12 cellular contexts compared by ENCODE assay signal in the genomic region with DNA sequence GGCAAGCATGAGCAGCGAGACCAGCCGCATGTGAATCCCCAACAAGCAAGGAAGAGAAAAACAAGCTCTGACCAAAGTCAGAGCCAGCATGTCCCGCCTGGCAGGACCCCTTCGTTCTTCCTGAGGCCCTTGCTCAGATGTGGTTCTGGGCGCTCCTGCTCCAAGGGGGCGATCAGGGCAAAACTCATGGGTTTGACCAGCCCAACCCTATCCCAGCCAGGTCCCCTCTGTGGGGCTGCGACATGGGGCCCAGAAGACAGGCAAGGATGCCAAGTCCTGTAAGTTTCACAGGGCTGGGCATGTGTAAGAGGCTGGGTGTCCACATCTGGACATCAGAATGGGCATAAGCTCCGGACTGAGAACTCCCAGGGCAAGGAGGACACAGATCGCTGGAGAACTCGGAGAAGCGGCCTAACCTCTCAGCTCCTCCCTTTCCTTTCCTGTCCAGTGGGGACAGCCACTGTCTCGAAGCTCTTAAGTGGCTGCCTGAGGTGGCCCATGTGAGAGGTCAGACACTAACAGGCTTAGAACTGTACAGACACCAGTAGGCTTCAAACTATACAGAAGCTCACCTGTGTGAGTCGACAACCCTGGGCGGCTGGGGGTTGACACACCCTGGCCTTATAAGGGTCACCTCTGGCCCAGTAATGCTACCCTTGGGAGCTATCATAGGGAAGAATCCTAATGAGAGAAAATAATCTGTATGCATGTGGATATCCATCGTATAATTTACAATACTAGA. TPM values are rescaled to one million over a fixed set of nuclear protein-coding genes. Genes with fewer than 3 reads are reported as not detected.
DNase-seq lines count a peak whose midpoint lies in the region; ATAC-seq and TF ChIP-seq lines count a peak whose summit lies in the region.
"Had no signal": no experiment of that assay in that cellular context is flagged by ENCODE, and none has a peak within 500 bp of the region (broad histone marks: within the 10 kb centered on the region; RNA-seq: fewer than 3 reads in every experiment).

No MANE protein-coding gene starts in this region.

- DNase-seq in RWPE1 (ENCODE audit: low spot score) (no peak), omental fat pad (ENCODE audit: low spot score) (peak; percentile 16), type B pancreatic cell (ENCODE audit: extremely low spot score, unreplicated experiment) (peak; percentile 58), inferior parietal cortex (ENCODE audit: extremely low spot score) (no peak), hepatocyte (ENCODE audit: low spot score) (no peak)
- no peak for DNase-seq in effector memory CD8-positive, alpha-beta T cell
- DNase-seq: activated CD4-positive, CD25-positive, alpha-beta regulatory T cell treated with anti-CD3 and anti-CD28 coated beads, Interleukin-2, amount 50 U/mL, for 72 hours; activated naive CD8-positive, alpha-beta T cell treated with anti-CD3 and anti-CD28 coated beads for 36 hours; DMS79 had no signal

- no peak overlapping the region for H3K4me3 Mint-ChIP-seq in effector memory CD8-positive, alpha-beta T cell
- H3K4me3 Mint-ChIP-seq in type B pancreatic cell = no peak overlapping the region
- H3K4me3 Mint-ChIP-seq: activated naive CD8-positive, alpha-beta T cell treated with anti-CD3 and anti-CD28 coated beads for 36 hours; stimulated activated memory B cell treated with anti-CD40 and anti-IgM and Interleukin-4, amounts not matched to agents 10 μg/mL and 1 μg/mL and 100 μg/mL, for 72 hours; T-helper 2 cell treated with Interferon-gamma antibody and Interleukin-4, amounts not matched to agents 5 μg/mL and 100 μg/mL, for 36 hours had no signal

- peak overlapping the region; percentile 28 to 46 for H3K27ac Mint-ChIP-seq in effector memory CD8-positive, alpha-beta T cell
- no peak overlapping the region for H3K27ac Mint-ChIP-seq in type B pancreatic cell
- H3K27ac Mint-ChIP-seq: activated naive CD8-positive, alpha-beta T cell treated with anti-CD3 and anti-CD28 coated beads for 36 hours; stimulated activated memory B cell treated with anti-CD40 and anti-IgM and Interleukin-4, amounts not matched to agents 10 μg/mL and 1 μg/mL and 100 μg/mL, for 72 hours; T-helper 2 cell treated with Interferon-gamma antibody and Interleukin-4, amounts not matched to agents 5 μg/mL and 100 μg/mL, for 36 hours had no signal

- no peaks in the 10 kb centered on the region for H3K9me3 Mint-ChIP-seq in effector memory CD8-positive, alpha-beta T cell
- no peaks in the 10 kb centered on the region for H3K9me3 Mint-ChIP-seq in type B pancreatic cell
- H3K9me3 Mint-ChIP-seq: stimulated activated memory B cell treated with anti-CD40 and anti-IgM and Interleukin-4, amounts not matched to agents 10 μg/mL and 1 μg/mL and 100 μg/mL, for 72 hours had no signal

- no peak overlapping the region for H3K4me2 ChIP-seq in hepatocyte

- H3K36me3 ChIP-seq in hepatocyte (replicated peaks; ENCODE audit: insufficient read depth, low read depth) = no peaks in the 10 kb centered on the region

- no peaks in the 10 kb centered on the region for H3K36me3 Mint-ChIP-seq in effector memory CD8-positive, alpha-beta T cell (ENCODE audit: insufficient read depth)
- H3K36me3 Mint-ChIP-seq in type B pancreatic cell = peaks cover 20% of the 10 kb centered on the region

- CTCF ChIA-PET in RWPE1 (lab: Yijun Ruan, JAX) = no interaction called here

- no peaks in the 10 kb centered on the region for H3K9me2 ChIP-seq in hepatocyte (replicated peaks; ENCODE audit: insufficient read depth)

- no peak overlapping the region for H2AFZ ChIP-seq in hepatocyte

- H3K79me2 ChIP-seq in hepatocyte = no peaks in the 10 kb centered on the region

- POLR2A ChIA-PET in RWPE1 (lab: Yijun Ruan, JAX; ENCODE audit: low non-redundant PET) = no interaction called here

- no peak overlapping the region for H3K4me3 ChIP-seq in hepatocyte

- peaks cover 3 to 5% of the 10 kb centered on the region in 2 donors for H3K4me1 Mint-ChIP-seq in effector memory CD8-positive, alpha-beta T cell (ENCODE audit: low read depth in 2 of 2)
- H3K4me1 Mint-ChIP-seq in type B pancreatic cell (ENCODE audit: unreplicated experiment) = peaks cover 12% of the 10 kb centered on the region

- H3K4me1 ChIP-seq in hepatocyte (ENCODE audit: insufficient read depth) = no peaks in the 10 kb centered on the region

- WGBS in hepatocyte (ENCODE audit: low lambda C conversion rate, missing lambda C conversion rate) = 94% methylated on average over 15 of the region's 15 CpGs

- no peak for ATAC-seq in effector memory CD8-positive, alpha-beta T cell (replicated peaks)
- ATAC-seq in omental fat pad (ENCODE audit: low FRiP score) (no peak), GM18858 (IDR thresholded peaks at IDR 0.05; ENCODE audit: unreplicated experiment) (no peak)
- ATAC-seq: stimulated activated memory B cell treated with anti-CD40 and anti-IgM and Interleukin-4, amounts not matched to agents 10 μg/mL and 1 μg/mL and 100 μg/mL, for 72 hours had no signal

- TF ChIP-seq CTCF in RWPE1 (conservative IDR thresholded peaks at IDR 0.05; ENCODE audit: low read depth) (no peak), omental fat pad (IDR thresholded peaks at IDR 0.05) (no peak), type B pancreatic cell (conservative IDR thresholded peaks at IDR 0.05) (no peak), hepatocyte (IDR thresholded peaks at IDR 0.05; ENCODE audit: poor library complexity) (no peak)

- H3K27me3 ChIP-seq in hepatocyte = no peaks in the 10 kb centered on the region

- no peaks in the 10 kb centered on the region for H4K20me1 ChIP-seq in hepatocyte (ENCODE audit: insufficient read depth, poor library complexity, severe bottlenecking)

- no peaks in the 10 kb centered on the region for H3K27me3 Mint-ChIP-seq in effector memory CD8-positive, alpha-beta T cell
- no peaks in the 10 kb centered on the region for H3K27me3 Mint-ChIP-seq in type B pancreatic cell
- H3K27me3 Mint-ChIP-seq: activated naive CD8-positive, alpha-beta T cell treated with anti-CD3 and anti-CD28 coated beads for 36 hours; stimulated activated memory B cell treated with anti-CD40 and anti-IgM and Interleukin-4, amounts not matched to agents 10 μg/mL and 1 μg/mL and 100 μg/mL, for 72 hours had no signal

- peak overlapping the region; percentile 66 for H3K27ac ChIP-seq in RWPE1
- no peak overlapping the region for H3K27ac ChIP-seq in hepatocyte

- no peaks in the 10 kb centered on the region for H3K9me3 ChIP-seq in hepatocyte (ENCODE audit: low read depth)

RNA-seq across cellular contexts. Expression of a gene that starts 48.9 kb away (rescaled TPM):
- total RNA-seq in omental fat pad (10 to 100 TPM in 1 of 4 donors, 1 to 10 TPM in 3; 6.0 to 16.1 (median 9.6) TPM), type B pancreatic cell (ENCODE audit: low replicate concordance) (10.4 and 27.0 TPM in 2 replicates), hepatocyte (22.3 and 25.6 TPM in 2 replicates)
- polyA plus RNA-seq in hepatocyte = 15.8 and 20.9 TPM in 2 replicates

Comparison
In these comparisons a context has a peak if more than half of its experiments do, and no peak if none do; other contexts are left out.
1. DNase-seq: peak in omental fat pad (single experiment) and type B pancreatic cell (single experiment); none in RWPE1 (single experiment), effector memory CD8-positive, alpha-beta T cell (0 of 3), inferior parietal cortex (single experiment) and hepatocyte (single experiment).